29 cellular contexts compared by ENCODE assay signal in genomic region chr1:232548651-232549050, GRCh38.
A peak's percentile ranks its signal among the peaks of the same experiment; 100 is the strongest.
DNase-seq lines count a peak whose midpoint lies in the region; ATAC-seq, FAIRE-seq and TF ChIP-seq lines count a peak whose summit lies in the region.
"Had no signal": no experiment of that assay in that cellular context is flagged by ENCODE, and none has a peak within 500 bp of the region (broad histone marks: within the 10 kb centered on the region; RNA-seq: fewer than 3 reads in every experiment).

No MANE protein-coding gene starts in this region.

- peak overlapping the region; percentile 15 for H3K18ac ChIP-seq in neuronal stem cell (ENCODE audit: low read length)

- no peak overlapping the region for H2BK120ac ChIP-seq in neuronal stem cell (ENCODE audit: low read depth, low read length)

- DNase-seq in neuronal stem cell (ENCODE audit: low spot score) = no peak
- DNase-seq in activated naive CD4-positive, alpha-beta T cell treated with anti-CD3 and anti-CD28 coated beads, Interleukin-2, amount 50 U/mL, for 16 hours = no peak
- DNase-seq in GF-D8 (lab: John Stamatoyannopoulos, UW) = no peak
- DNase-seq in pancreas = no peak
- no peak for DNase-seq in SHP77 treated with DMSO at 0.1 percent for 48 hours (lab: John Stamatoyannopoulos, UW)
- DNase-seq: ACHN; activated CD4-positive, alpha-beta memory T cell treated with anti-CD3 and anti-CD28 coated beads, Interleukin-2, amount 10 ng/mL, durations not matched to agents 7 days and 5 days; activated CD4-positive, alpha-beta T cell treated with anti-CD3 and anti-CD28 coated beads for 1 hour; anterior cingulate cortex; Calu3; effector memory CD4-positive, alpha-beta T cell; foreskin keratinocyte; HFFc6; NCI-H1694 treated with DMSO at 0.1 percent for 48 hours; occipital lobe; RPMI8226; spleen had no signal

- TF ChIP-seq CTCF in HEK293 (tag by site-specific recombination; IDR thresholded peaks at IDR 0.05) = no peak
- no peak for TF ChIP-seq CTCF in brain (conservative IDR thresholded peaks at IDR 0.05)
- TF ChIP-seq CTCF in pancreas (IDR thresholded peaks at IDR 0.05) = no peak

- POLR2A ChIA-PET in HEK293 (lab: Yijun Ruan, JAX) = interaction anchor here (1.0 to 1.3 kb wide), 3 partner anchors 8 to 51 kb away, joined by 3 to 4 read pairs (median 3); no protein-coding TSS in a partner anchor

- H3K14ac ChIP-seq in neuronal stem cell (ENCODE audit: low read length) = peak overlapping the region; percentile 27

- no peaks in the 10 kb centered on the region for H3K27me3 ChIP-seq in BLaER1 treated with 17β-estradiol and CSF1 and Interleukin-3, amounts not matched to agents 10 nM and 100 nM
- no peaks in the 10 kb centered on the region for H3K27me3 ChIP-seq in neuronal stem cell (ENCODE audit: control insufficient read depth in 3 of 3, insufficient read depth in 3 of 3, low read depth in 1 of 3, low read length in 3 of 3)
- H3K27me3 ChIP-seq in pancreas = no peaks in the 10 kb centered on the region
- H3K27me3 ChIP-seq: foreskin keratinocyte, tibial nerve had no signal

- FAIRE-seq in pancreas (lab: Jason Lieb, UNC) = no peak
- FAIRE-seq: colon had no signal

- no peaks in the 10 kb centered on the region for H3K9me3 Mint-ChIP-seq in brain
- H3K9me3 Mint-ChIP-seq: activated CD4-positive, alpha-beta memory T cell treated with anti-CD3 and anti-CD28 coated beads, Interleukin-2, amount 10 ng/mL, durations not matched to agents 7 days and 5 days; activated naive CD4-positive, alpha-beta T cell treated with anti-CD3 and anti-CD28 coated beads, Interleukin-2, amount 50 U/mL, for 72 hours; activated T-helper 2 cell treated with anti-CD3 and anti-CD28 coated beads, Interferon-gamma antibody, Interleukin-2, Interleukin-4, amounts not matched to agents 10 μg/mL and 5 μg/mL and 100 μg/mL, durations not matched to agents 14 hours and 24 hours and 36 hours; memory B cell; T-helper 1 cell treated with Interleukin-12 subunit alpha and Interleukin-12 subunit beta and Interleukin-4 antibody, amounts not matched to agents 30 μg/mL and 1 μg/mL, for 36 hours had no signal

- CTCF ChIA-PET in HEK293 (lab: Yijun Ruan, JAX) = interaction anchor here (1.7 kb wide), 1 partner anchor 54 kb away, joined by 7 read pairs; no protein-coding TSS in a partner anchor

- peak overlapping the region; percentile 15 to 71 (median 58) for H3K27ac Mint-ChIP-seq in brain
- H3K27ac Mint-ChIP-seq: activated CD4-positive, alpha-beta memory T cell treated with anti-CD3 and anti-CD28 coated beads, Interleukin-2, amount 10 ng/mL, durations not matched to agents 7 days and 5 days; activated naive CD4-positive, alpha-beta T cell treated with anti-CD3 and anti-CD28 coated beads, Interleukin-2, amount 50 U/mL, for 72 hours; activated T-helper 2 cell treated with anti-CD3 and anti-CD28 coated beads, Interferon-gamma antibody, Interleukin-2, Interleukin-4, amounts not matched to agents 10 μg/mL and 5 μg/mL and 100 μg/mL, durations not matched to agents 14 hours and 24 hours and 36 hours; HFFc6; memory B cell; T-helper 1 cell treated with Interleukin-12 subunit alpha and Interleukin-12 subunit beta and Interleukin-4 antibody, amounts not matched to agents 30 μg/mL and 1 μg/mL, for 36 hours had no signal

- H4K91ac ChIP-seq in neuronal stem cell (ENCODE audit: low read depth, low read length, poor library complexity) = no peak overlapping the region

- no peak overlapping the region for H2AFZ ChIP-seq in neuronal stem cell (ENCODE audit: low read length)

- H3K4me2 ChIP-seq in BLaER1 treated with 17β-estradiol and CSF1 and Interleukin-3, amounts not matched to agents 10 nM and 100 nM = peak overlapping the region; percentile 11 to 60 (median 52); a peak in 16 of 22 replicates
- H3K4me2 ChIP-seq in neuronal stem cell (ENCODE audit: insufficient read depth, low read length, poor library complexity, severe bottlenecking) = no peak overlapping the region

- no peaks in the 10 kb centered on the region for H3K27me3 Mint-ChIP-seq in brain
- H3K27me3 Mint-ChIP-seq: activated CD4-positive, alpha-beta memory T cell treated with anti-CD3 and anti-CD28 coated beads, Interleukin-2, amount 10 ng/mL, durations not matched to agents 7 days and 5 days had no signal

- H3K36me3 Mint-ChIP-seq in brain = no peaks in the 10 kb centered on the region
- H3K36me3 Mint-ChIP-seq: activated naive CD4-positive, alpha-beta T cell treated with anti-CD3 and anti-CD28 coated beads, Interleukin-2, amount 50 U/mL, for 72 hours; memory B cell had no signal

- H3K4me3 Mint-ChIP-seq in brain = peak overlapping the region in 1 of 5 experiments; percentile 6
- H3K4me3 Mint-ChIP-seq: activated CD4-positive, alpha-beta memory T cell treated with anti-CD3 and anti-CD28 coated beads, Interleukin-2, amount 10 ng/mL, durations not matched to agents 7 days and 5 days; HFFc6; memory B cell; T-helper 1 cell treated with Interleukin-12 subunit alpha and Interleukin-12 subunit beta and Interleukin-4 antibody, amounts not matched to agents 30 μg/mL and 1 μg/mL, for 36 hours had no signal

- H3K9ac ChIP-seq in BLaER1 treated with 17β-estradiol and CSF1 and Interleukin-3, amounts not matched to agents 10 nM and 100 nM = no peak overlapping the region
- no peak overlapping the region for H3K9ac ChIP-seq in neuronal stem cell (ENCODE audit: low read depth, low read length, poor library complexity)

- H3K4ac ChIP-seq in neuronal stem cell (ENCODE audit: low read length) = no peak overlapping the region

- H3K36me3 ChIP-seq in BLaER1 treated with 17β-estradiol and CSF1 and Interleukin-3, amounts not matched to agents 10 nM and 100 nM = peaks cover 0 to 10% (median 0%) of the 10 kb centered on the region in 11 experiments; a peak in 5 of 22 replicates
- H3K36me3 ChIP-seq in HEK293 (ENCODE audit: control insufficient read depth in 2 of 2, insufficient read depth in 1 of 2, low read length in 2 of 2) = no peaks in the 10 kb centered on the region; a peak in 1 of 3 replicates
- peaks cover 2 to 23% of the 10 kb centered on the region in 2 donors for H3K36me3 ChIP-seq in neuronal stem cell (replicated peaks in 1 of 2; ENCODE audit: control insufficient read depth in 2 of 2, insufficient read depth in 2 of 2, low read length in 2 of 2)
- H3K36me3 ChIP-seq in pancreas = no peaks in the 10 kb centered on the region
- H3K36me3 ChIP-seq: spleen, tibial nerve had no signal

- peaks cover 74% of the 10 kb centered on the region for H3K4me1 Mint-ChIP-seq in brain
- H3K4me1 Mint-ChIP-seq: activated CD4-positive, alpha-beta memory T cell treated with anti-CD3 and anti-CD28 coated beads, Interleukin-2, amount 10 ng/mL, durations not matched to agents 7 days and 5 days; memory B cell had no signal

- no peak overlapping the region for H3K4me3 ChIP-seq in BLaER1 treated with 17β-estradiol and CSF1 and Interleukin-3, amounts not matched to agents 10 nM and 100 nM
- no peak overlapping the region for H3K4me3 ChIP-seq in HEK293 (ENCODE audit: low read depth, low read length)
- H3K4me3 ChIP-seq in neuronal stem cell (ENCODE audit: low read length in 2 of 2) = peak overlapping the region in 1 of 2 donors; percentile 3
- no peak overlapping the region for H3K4me3 ChIP-seq in pancreas
- H3K4me3 ChIP-seq: SK-N-MC, spleen, tibial nerve had no signal

- no peaks in the 10 kb centered on the region for H3K9me3 ChIP-seq in BLaER1 treated with 17β-estradiol and CSF1 and Interleukin-3, amounts not matched to agents 10 nM and 100 nM (replicated peaks in 1 of 11)
- no peaks in the 10 kb centered on the region for H3K9me3 ChIP-seq in HEK293 (ENCODE audit: control insufficient read depth, insufficient read depth, low read depth, low read length)
- H3K9me3 ChIP-seq in neuronal stem cell (replicated peaks in 1 of 2; ENCODE audit: control insufficient read depth in 2 of 2, insufficient read depth in 1 of 2, low read depth in 1 of 2, low read length in 2 of 2) = no peaks in the 10 kb centered on the region
- H3K9me3 ChIP-seq in pancreas = no peaks in the 10 kb centered on the region
- H3K9me3 ChIP-seq: spleen, tibial nerve had no signal

- WGBS in neuronal stem cell (ENCODE audit: extremely low coverage in 2 of 2, insufficient read length in 2 of 2, insufficient replicate concordance in 1 of 2), 2 donors = no CpG with 5 or more reads among the region's 6 CpGs
- WGBS in pancreas, 2 donors = 91 to 92% methylated on average over 6 of the region's 6 CpGs

- H3K4me1 ChIP-seq in BLaER1 treated with 17β-estradiol and CSF1 and Interleukin-3, amounts not matched to agents 10 nM and 100 nM = peaks cover 8 to 25% (median 16%) of the 10 kb centered on the region in 10 experiments; a peak in 17 of 20 replicates
- peaks cover 37% of the 10 kb centered on the region for H3K4me1 ChIP-seq in HEK293 (ENCODE audit: control insufficient read depth, insufficient read depth, low read length)
- peaks cover 13 to 14% of the 10 kb centered on the region in 2 donors for H3K4me1 ChIP-seq in neuronal stem cell (ENCODE audit: control insufficient read depth in 2 of 2, insufficient read depth in 1 of 2, low read depth in 1 of 2, low read length in 2 of 2)
- peaks cover 0 to 4% (median 0%) of the 10 kb centered on the region in 3 donors for H3K4me1 ChIP-seq in pancreas
- H3K4me1 ChIP-seq: foreskin keratinocyte had no signal

- no peak for ATAC-seq in pancreas
- ATAC-seq: activated naive CD4-positive, alpha-beta T cell treated with anti-CD3 and anti-CD28 coated beads, Interleukin-2, amount 50 U/mL, for 72 hours; esophagus mucosa; foreskin keratinocyte had no signal

- no peak overlapping the region for H3K27ac ChIP-seq in BLaER1 treated with 17β-estradiol and CSF1 and Interleukin-3, amounts not matched to agents 10 nM and 100 nM
- H3K27ac ChIP-seq in HEK293 (ENCODE audit: extremely low read depth, low read depth, low read length) (peak overlapping the region; percentile 65), neuronal stem cell (replicated peaks; ENCODE audit: low read length) (no peak overlapping the region), pancreas (no peak overlapping the region)
- H3K27ac ChIP-seq: foreskin keratinocyte, HL-60, SK-N-MC, tibial nerve had no signal

- no peak overlapping the region for H2BK5ac ChIP-seq in neuronal stem cell (ENCODE audit: low read length)

- no peak overlapping the region for H2BK15ac ChIP-seq in neuronal stem cell (ENCODE audit: low read length)

- no peak overlapping the region for H4K8ac ChIP-seq in neuronal stem cell (ENCODE audit: low read depth, low read length)

- intact Hi-C loops in pancreas (cut with DNase I) = no loop called here

- H3K79me1 ChIP-seq in neuronal stem cell (ENCODE audit: low read depth, low read length) = no peaks in the 10 kb centered on the region

- no peak overlapping the region for H2AK5ac ChIP-seq in neuronal stem cell (ENCODE audit: low read depth, low read length)

- no peak overlapping the region for H3K23ac ChIP-seq in neuronal stem cell (ENCODE audit: low read depth, low read length, poor library complexity)

- H4K20me1 ChIP-seq in BLaER1 treated with 17β-estradiol and CSF1 and Interleukin-3, amounts not matched to agents 10 nM and 100 nM = peaks cover 0 to 51% (median 8%) of the 10 kb centered on the region in 11 experiments; a peak in 8 of 22 replicates

- H2BK12ac ChIP-seq in neuronal stem cell (ENCODE audit: low read length) = no peak overlapping the region

TF ChIP-seq in HEK293, 187 proteins besides CTCF, POLR2A, EP300 and RAD21 (continues in another document):
- 0 out of 2 replicates have a peak, but pooled peaks have one; percentile 11 for TF ChIP-seq ZNF341 (tag by site-specific recombination; IDR thresholded peaks at IDR 0.05; ENCODE audit: low read depth)
- 0 out of 2 replicates have a peak, but pooled peaks have one; percentile 26 for TF ChIP-seq ZNF600 (tag by site-specific recombination; IDR thresholded peaks at IDR 0.05)
